Comparison of ENCODE assay signal across 1 cellular context in the genomic region with DNA sequence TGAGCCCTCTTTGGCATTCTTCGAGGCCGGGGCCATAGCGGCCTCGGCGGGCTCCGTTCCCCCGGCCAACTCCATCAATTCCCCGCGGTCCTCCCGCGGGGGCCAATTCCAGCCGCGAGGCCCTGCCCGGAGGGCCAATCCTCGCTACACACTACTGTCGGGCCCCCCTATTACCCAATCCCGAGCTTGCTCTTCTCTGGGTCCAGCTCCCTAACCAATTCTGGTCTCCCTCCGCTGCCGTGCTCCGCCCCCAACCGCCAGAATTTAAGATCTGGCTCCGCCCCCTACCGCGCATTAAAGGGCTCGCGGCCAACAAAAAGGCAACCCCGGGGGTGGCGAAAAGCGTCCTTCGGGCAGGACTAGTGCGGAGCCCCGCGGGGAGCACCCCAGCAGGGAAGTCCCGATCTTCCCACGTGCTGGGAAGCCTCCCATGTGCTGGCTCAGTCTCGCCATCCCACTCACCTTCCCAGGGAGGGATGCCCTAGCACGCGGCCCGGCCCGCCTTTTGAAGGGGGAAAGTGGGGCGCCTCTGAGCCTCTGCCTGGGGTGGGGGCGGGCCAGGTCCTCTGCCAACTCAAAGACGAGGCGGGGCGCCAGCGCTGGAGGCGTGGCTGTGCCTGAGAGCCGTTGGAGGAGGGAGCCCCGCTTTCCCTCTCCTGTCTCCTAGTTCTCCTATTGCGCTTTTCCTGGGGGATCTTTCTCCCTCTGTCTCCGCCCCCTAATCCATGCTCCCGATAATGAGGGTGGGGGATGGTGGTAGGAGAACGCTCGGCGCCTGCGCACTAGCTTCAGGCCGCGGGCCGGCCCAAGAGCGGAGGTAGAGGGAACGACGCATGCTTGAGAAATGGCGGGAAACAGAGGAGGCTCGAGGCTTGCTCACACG.
A peak's percentile ranks its signal among the peaks of the same experiment; 100 is the strongest.
TF ChIP-seq lines count a peak whose summit lies in the region.

No MANE protein-coding gene starts in this region.

TF ChIP-seq in GM23338, 12 proteins besides CTCF, POLR2A, EP300 and RAD21 (continued from another document):
- TF ChIP-seq, protein P1, sequence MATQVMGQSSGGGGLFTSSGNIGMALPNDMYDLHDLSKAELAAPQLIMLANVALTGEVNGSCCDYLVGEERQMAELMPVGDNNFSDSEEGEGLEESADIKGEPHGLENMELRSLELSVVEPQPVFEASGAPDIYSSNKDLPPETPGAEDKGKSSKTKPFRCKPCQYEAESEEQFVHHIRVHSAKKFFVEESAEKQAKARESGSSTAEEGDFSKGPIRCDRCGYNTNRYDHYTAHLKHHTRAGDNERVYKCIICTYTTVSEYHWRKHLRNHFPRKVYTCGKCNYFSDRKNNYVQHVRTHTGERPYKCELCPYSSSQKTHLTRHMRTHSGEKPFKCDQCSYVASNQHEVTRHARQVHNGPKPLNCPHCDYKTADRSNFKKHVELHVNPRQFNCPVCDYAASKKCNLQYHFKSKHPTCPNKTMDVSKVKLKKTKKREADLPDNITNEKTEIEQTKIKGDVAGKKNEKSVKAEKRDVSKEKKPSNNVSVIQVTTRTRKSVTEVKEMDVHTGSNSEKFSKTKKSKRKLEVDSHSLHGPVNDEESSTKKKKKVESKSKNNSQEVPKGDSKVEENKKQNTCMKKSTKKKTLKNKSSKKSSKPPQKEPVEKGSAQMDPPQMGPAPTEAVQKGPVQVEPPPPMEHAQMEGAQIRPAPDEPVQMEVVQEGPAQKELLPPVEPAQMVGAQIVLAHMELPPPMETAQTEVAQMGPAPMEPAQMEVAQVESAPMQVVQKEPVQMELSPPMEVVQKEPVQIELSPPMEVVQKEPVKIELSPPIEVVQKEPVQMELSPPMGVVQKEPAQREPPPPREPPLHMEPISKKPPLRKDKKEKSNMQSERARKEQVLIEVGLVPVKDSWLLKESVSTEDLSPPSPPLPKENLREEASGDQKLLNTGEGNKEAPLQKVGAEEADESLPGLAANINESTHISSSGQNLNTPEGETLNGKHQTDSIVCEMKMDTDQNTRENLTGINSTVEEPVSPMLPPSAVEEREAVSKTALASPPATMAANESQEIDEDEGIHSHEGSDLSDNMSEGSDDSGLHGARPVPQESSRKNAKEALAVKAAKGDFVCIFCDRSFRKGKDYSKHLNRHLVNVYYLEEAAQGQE (IDR thresholded peaks at IDR 0.05; ENCODE audit: unreplicated experiment) = no peak
- TF ChIP-seq ZNF114 (CRISPR knock-in tag; IDR thresholded peaks at IDR 0.05) = no peak
- TF ChIP-seq, protein P2, sequence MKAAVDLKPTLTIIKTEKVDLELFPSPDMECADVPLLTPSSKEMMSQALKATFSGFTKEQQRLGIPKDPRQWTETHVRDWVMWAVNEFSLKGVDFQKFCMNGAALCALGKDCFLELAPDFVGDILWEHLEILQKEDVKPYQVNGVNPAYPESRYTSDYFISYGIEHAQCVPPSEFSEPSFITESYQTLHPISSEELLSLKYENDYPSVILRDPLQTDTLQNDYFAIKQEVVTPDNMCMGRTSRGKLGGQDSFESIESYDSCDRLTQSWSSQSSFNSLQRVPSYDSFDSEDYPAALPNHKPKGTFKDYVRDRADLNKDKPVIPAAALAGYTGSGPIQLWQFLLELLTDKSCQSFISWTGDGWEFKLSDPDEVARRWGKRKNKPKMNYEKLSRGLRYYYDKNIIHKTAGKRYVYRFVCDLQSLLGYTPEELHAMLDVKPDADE (IDR thresholded peaks at IDR 0.05) = no peak
- no peak for TF ChIP-seq JUNB (IDR thresholded peaks at IDR 0.05; ENCODE audit: unreplicated experiment)
- TF ChIP-seq POLR2AphosphoS5 (IDR thresholded peaks at IDR 0.05; ENCODE audit: low read depth) = peak; percentile 69
- TF ChIP-seq CREB1 (CRISPR knock-in tag; IDR thresholded peaks at IDR 0.05; ENCODE audit: low read depth) = peak; percentile 47; the same call in 1 of the 2 replicates
TF ChIP-seq in GM23338: peak in this region for 2.
